ENCODE assay signal across 11 cellular contexts in genomic region chr3:69353088-69353478, GRCh38. TPM values are rescaled to one million over a fixed set of nuclear protein-coding genes. Genes with fewer than 3 reads are reported as not detected.
A peak's percentile ranks its signal among the peaks of the same experiment; 100 is the strongest.
DNase-seq lines count a peak whose midpoint lies in the region; ATAC-seq and TF ChIP-seq lines count a peak whose summit lies in the region.
"Had no signal": no experiment of that assay in that cellular context is flagged by ENCODE, and none has a peak within 500 bp of the region (broad histone marks: within the 10 kb centered on the region; RNA-seq: fewer than 3 reads in every experiment).

No MANE protein-coding gene starts in this region.

- ATAC-seq in DND-41 (ENCODE audit: insufficient read depth, low read depth) = peak; percentile 54

- peak overlapping the region; percentile 78 for H3K27ac ChIP-seq in DND-41 (ENCODE audit: low read length)
- H3K27ac ChIP-seq in HL-60 (replicated peaks) = peak overlapping the region; percentile 59
- peak overlapping the region in 3 of 4 donors; percentile 34 to 56 (median 40) for H3K27ac ChIP-seq in esophagus muscularis mucosa (replicated peaks in 1 of 4)
- no peak overlapping the region for H3K27ac ChIP-seq in smooth muscle cell (ENCODE audit: low read depth)

- H3K9ac ChIP-seq in DND-41 (ENCODE audit: low read depth, low read length) (peak overlapping the region; percentile 58), smooth muscle cell (ENCODE audit: low read depth) (no peak overlapping the region)

- H3K9me3 ChIP-seq in DND-41 (ENCODE audit: insufficient read depth, low read length, severe bottlenecking) (no peaks in the 10 kb centered on the region), esophagus muscularis mucosa (no peaks in the 10 kb centered on the region), smooth muscle cell (replicated peaks; ENCODE audit: low read depth) (no peaks in the 10 kb centered on the region)

- intact Hi-C loops in esophagus muscularis mucosa (cut with DNase I) = no loop called here
- intact Hi-C loops in lower leg skin (cut with DNase I; ENCODE audit: low total_unique reads) = no loop called here

- TF ChIP-seq POLR2A in esophagus muscularis mucosa (IDR thresholded peaks at IDR 0.05; ENCODE audit: low read depth) (no peak), lower leg skin (IDR thresholded peaks at IDR 0.05) (no peak)

- H3K36me3 ChIP-seq in DND-41 (ENCODE audit: insufficient read depth, low read length) (no peaks in the 10 kb centered on the region), esophagus muscularis mucosa (no peaks in the 10 kb centered on the region), smooth muscle cell (ENCODE audit: low read depth) (no peaks in the 10 kb centered on the region)

- no peaks in the 10 kb centered on the region for H4K20me1 ChIP-seq in DND-41 (ENCODE audit: insufficient read depth, low read length)
- no peaks in the 10 kb centered on the region for H4K20me1 ChIP-seq in smooth muscle cell (ENCODE audit: low read depth)

- H3K27me3 ChIP-seq in DND-41 (ENCODE audit: insufficient read depth, low read length, poor library complexity) = no peaks in the 10 kb centered on the region
- H3K27me3 ChIP-seq in HL-60 (ENCODE audit: insufficient read depth, poor library complexity, severe bottlenecking) = no peaks in the 10 kb centered on the region
- no peaks in the 10 kb centered on the region for H3K27me3 ChIP-seq in esophagus muscularis mucosa
- H3K27me3 ChIP-seq in smooth muscle cell (ENCODE audit: low read depth) = no peaks in the 10 kb centered on the region

- no peak for TF ChIP-seq EP300 in esophagus muscularis mucosa (IDR thresholded peaks at IDR 0.05)

- TF ChIP-seq CTCF in DND-41 (IDR thresholded peaks at IDR 0.05; ENCODE audit: borderline replicate concordance, extremely low read depth, low read length, poor library complexity, severe bottlenecking) (no peak), HL-60 (IDR thresholded peaks at IDR 0.05; ENCODE audit: insufficient read depth, low read length) (no peak), esophagus muscularis mucosa (IDR thresholded peaks at IDR 0.05) (no peak), smooth muscle cell (IDR thresholded peaks at IDR 0.05; ENCODE audit: borderline replicate concordance, insufficient read depth, poor library complexity, severe bottlenecking) (no peak), lower leg skin (IDR thresholded peaks at IDR 0.05) (no peak)

- peak overlapping the region; percentile 35 to 55; a peak in 3 of 4 replicates for H3K4me3 ChIP-seq in DND-41 (ENCODE audit: low read depth in 1 of 2, low read length in 2 of 2)
- peak overlapping the region; percentile 24; the same call in 1 of the 2 replicates for H3K4me3 ChIP-seq in HL-60 (replicated peaks; ENCODE audit: insufficient read depth, low read length)
- peak overlapping the region; percentile 24 to 39 (median 36) for H3K4me3 ChIP-seq in esophagus muscularis mucosa
- H3K4me3 ChIP-seq in smooth muscle cell = no peak overlapping the region
- no peak overlapping the region for H3K4me3 ChIP-seq in lower leg skin (ENCODE audit: low read depth, poor library complexity, severe bottlenecking)

- H3F3A ChIP-seq in smooth muscle cell (ENCODE audit: low read depth) = no peaks in the 10 kb centered on the region

- H2AFZ ChIP-seq in DND-41 (ENCODE audit: low read depth, low read length) (peak overlapping the region; percentile 65), smooth muscle cell (ENCODE audit: low read depth) (no peak overlapping the region)

- WGBS in esophagus muscularis mucosa = 60% methylated on average over 4 of the region's 4 CpGs
- WGBS in smooth muscle cell (ENCODE audit: low lambda C conversion rate) = 88% methylated on average over 4 of the region's 4 CpGs
- WGBS in lower leg skin, 2 donors = 65 to 69% methylated on average over 4 of the region's 4 CpGs

- H3K4me1 ChIP-seq in DND-41 (ENCODE audit: insufficient read depth, low read length) = peaks cover 50% of the 10 kb centered on the region
- H3K4me1 ChIP-seq in esophagus muscularis mucosa = peaks cover 0 to 6% (median 0%) of the 10 kb centered on the region in 4 donors
- no peaks in the 10 kb centered on the region for H3K4me1 ChIP-seq in smooth muscle cell (ENCODE audit: low read depth)

- peaks cover 62% of the 10 kb centered on the region for H3K79me2 ChIP-seq in DND-41 (ENCODE audit: insufficient read depth, low read length)
- no peaks in the 10 kb centered on the region for H3K79me2 ChIP-seq in smooth muscle cell (ENCODE audit: low read depth)

- H3K4me2 ChIP-seq in DND-41 (ENCODE audit: insufficient read depth, low read length) = peak overlapping the region; percentile 65
- peak overlapping the region; percentile 8 for H3K4me2 ChIP-seq in smooth muscle cell

- no peak for DNase-seq in DND-41
- DNase-seq in HL-60 (ENCODE audit: low read depth in 1 of 2, low spot score in 1 of 2) = no peak
- DNase-seq in esophagus muscularis mucosa (ENCODE audit: extremely low spot score) = no peak
- no peak for DNase-seq in smooth muscle cell (lab: John Stamatoyannopoulos, UW; ENCODE audit: unreplicated experiment)
- no peak for DNase-seq in islet precursor cell
- DNase-seq in lower leg skin (ENCODE audit: low spot score in 2 of 2) = no peak
- DNase-seq in COLO668 (lab: John Stamatoyannopoulos, UW; ENCODE audit: unreplicated experiment) = no peak
- DNase-seq: NCI-H1417; NCI-H524 treated with DMSO at 0.1 percent for 48 hours; RPMI8226; stimulated activated naive CD4-positive, alpha-beta T cell had no signal

RNA-seq across cellular contexts. Expression of gene FRMD4B, which starts 32.8 kb away (rescaled TPM):
- total RNA-seq in esophagus muscularis mucosa = 10 to 100 TPM; 10.5 to 22.0 (median 14.8) TPM
- total RNA-seq in smooth muscle cell = 20.0 and 24.3 TPM in 2 replicates
- polyA plus RNA-seq in smooth muscle cell = 3.7 and 7.5 TPM in 2 replicates
- 10 to 100 TPM; 58.0 to 71.9 (median 63.4) TPM for total RNA-seq in lower leg skin

Comparison
In these comparisons a context has a peak if more than half of its experiments do, and no peak if none do; other contexts are left out.
1. H3K4me3 ChIP-seq: peak in DND-41 (2 of 2), HL-60 (single experiment) and esophagus muscularis mucosa (4 of 4); none in smooth muscle cell (single experiment) and lower leg skin (single experiment).